In genomic region chr1:116246174-116246573, GRCh38 we compare ENCODE assay signal across 20 cellular contexts.
"Had no signal": no experiment of that assay in that cellular context is flagged by ENCODE, and none has a peak within 500 bp of the region (broad histone marks: within the 10 kb centered on the region; RNA-seq: fewer than 3 reads in every experiment).

No MANE protein-coding gene starts in this region.

- H3K4me3 ChIP-seq: hepatocyte, lower lobe of right lung, ovary, right atrium auricular region, skin epidermis, spleen, suprapubic skin, thoracic aorta, tibial artery, upper lobe of right lung had no signal

- DNase-seq: islet precursor cell; lower lobe of right lung; mammary epithelial cell; mesenchymal stem cell; naive B cell; natural killer cell; ovary; spleen; stimulated activated CD4-positive, alpha-beta T cell treated with anti-CD3 and anti-CD28 coated beads, Interleukin-4, amount 100 ng/mL, for 24 hours; stimulated activated naive CD4-positive, alpha-beta T cell; tibial artery; trophoblast cell; upper lobe of right lung had no signal

- H3K36me3 ChIP-seq: lower lobe of right lung, ovary, right atrium auricular region, spleen, suprapubic skin, thoracic aorta, tibial artery, upper lobe of right lung had no signal

- H3K4me1 ChIP-seq: right atrium auricular region, tibial artery had no signal

- H3K27me3 ChIP-seq: hepatocyte, ovary, right atrium auricular region, spleen, suprapubic skin, tibial artery, upper lobe of right lung had no signal

- H3K27ac ChIP-seq: hepatocyte, lower lobe of right lung, ovary, right atrium auricular region, skin epidermis, spleen, suprapubic skin, thoracic aorta, tibial artery, upper lobe of right lung had no signal

- H3K9me3 ChIP-seq: lower lobe of right lung, ovary, right atrium auricular region, spleen, suprapubic skin, thoracic aorta, tibial artery, upper lobe of right lung had no signal

- ATAC-seq: lower lobe of right lung; natural killer cell; sciatic nerve; stimulated activated effector memory CD8-positive, alpha-beta T cell treated with anti-CD3 and anti-CD28 coated beads, Interleukin-12 subunit alpha, Interleukin-12 subunit beta, amount 100 ng/mL, for 72 hours; upper lobe of right lung had no signal
